In genomic region chr16:87489434-87490045, GRCh38 we compare ENCODE assay signal across 1 cellular context.
TF ChIP-seq lines count a peak whose summit lies in the region.

No MANE protein-coding gene starts in this region.

TF ChIP-seq in H1, 55 proteins besides CTCF, POLR2A, EP300 and RAD21:
- TF ChIP-seq GTF2F1 (IDR thresholded peaks at IDR 0.05; ENCODE audit: borderline replicate concordance, low read depth, low read length): no peak
- TF ChIP-seq RXRA (IDR thresholded peaks at IDR 0.05; ENCODE audit: insufficient read depth, low read depth, low read length): no peak
- TF ChIP-seq SIN3A (conservative IDR thresholded peaks at IDR 0.05 in 1 of 2, IDR thresholded peaks at IDR 0.05 in 1 of 2; ENCODE audit: low read depth in 1 of 2, low read length in 2 of 2): no peak
- TF ChIP-seq, protein P1, sequence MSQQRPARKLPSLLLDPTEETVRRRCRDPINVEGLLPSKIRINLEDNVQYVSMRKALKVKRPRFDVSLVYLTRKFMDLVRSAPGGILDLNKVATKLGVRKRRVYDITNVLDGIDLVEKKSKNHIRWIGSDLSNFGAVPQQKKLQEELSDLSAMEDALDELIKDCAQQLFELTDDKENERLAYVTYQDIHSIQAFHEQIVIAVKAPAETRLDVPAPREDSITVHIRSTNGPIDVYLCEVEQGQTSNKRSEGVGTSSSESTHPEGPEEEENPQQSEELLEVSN (IDR thresholded peaks at IDR 0.05): no peak
- no peak for TF ChIP-seq HDAC2 (IDR thresholded peaks at IDR 0.05; ENCODE audit: borderline replicate concordance in 1 of 2, low read depth in 2 of 2, low read length in 2 of 2)
- no peak for TF ChIP-seq TAF7 (optimal IDR thresholded peaks at IDR 0.05; ENCODE audit: borderline replicate concordance, low read depth, low read length)
- TF ChIP-seq, protein P2, sequence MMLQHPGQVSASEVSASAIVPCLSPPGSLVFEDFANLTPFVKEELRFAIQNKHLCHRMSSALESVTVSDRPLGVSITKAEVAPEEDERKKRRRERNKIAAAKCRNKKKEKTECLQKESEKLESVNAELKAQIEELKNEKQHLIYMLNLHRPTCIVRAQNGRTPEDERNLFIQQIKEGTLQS (IDR thresholded peaks at IDR 0.05; ENCODE audit: insufficient read depth, low read depth, low read length): no peak
- no peak for TF ChIP-seq TBP (IDR thresholded peaks at IDR 0.05; ENCODE audit: low read depth, low read length)
- TF ChIP-seq CHD1 (IDR thresholded peaks at IDR 0.05; ENCODE audit: low read depth, low read length): no peak
- TF ChIP-seq ZNF274 (IDR thresholded peaks at IDR 0.05; ENCODE audit: borderline replicate concordance, extremely low read depth, low read length): no peak
- TF ChIP-seq JUND (IDR thresholded peaks at IDR 0.05; ENCODE audit: low read length): no peak
- TF ChIP-seq JUN (IDR thresholded peaks at IDR 0.05; ENCODE audit: low read depth, low read length): no peak
- no peak for TF ChIP-seq BRCA1 (IDR thresholded peaks at IDR 0.05; ENCODE audit: low read depth, low read length)
